Comparison of ENCODE assay signal across 1 cellular context in genomic region chr11:112226062-112226921, GRCh38.
TF ChIP-seq lines count a peak whose summit lies in the region.

TSS of gene PTS (plus strand) at chr11:112226428. CDS start at chr11:112226444, 16 bp downstream.

TF ChIP-seq in HepG2, 621 proteins besides CTCF, POLR2A, EP300 and RAD21 (continued from another document):
- peak; percentile 93 for TF ChIP-seq ZNF784 (CRISPR knock-in tag; IDR thresholded peaks at IDR 0.05; ENCODE audit: borderline replicate concordance)
- 0 out of 2 replicates have a peak, but pooled peaks have one; percentile 53 for TF ChIP-seq ZNF720 (CRISPR knock-in tag; IDR thresholded peaks at IDR 0.05)
- no peak for TF ChIP-seq ZNF557 (CRISPR knock-in tag; IDR thresholded peaks at IDR 0.05)
- TF ChIP-seq AGO1 (IDR thresholded peaks at IDR 0.05; ENCODE audit: low read depth, low read length, poor library complexity, severe bottlenecking), result peak; percentile 50
- TF ChIP-seq FOXP4 (CRISPR knock-in tag; IDR thresholded peaks at IDR 0.05), result peak; percentile 15; the same call in 1 of the 2 replicates
- peak; percentile 63 for TF ChIP-seq NFYC (CRISPR knock-in tag; IDR thresholded peaks at IDR 0.05)
- peak; percentile 57; the same call in 1 of the 2 replicates for TF ChIP-seq ZBTB2 (CRISPR knock-in tag; IDR thresholded peaks at IDR 0.05; ENCODE audit: low read depth)
- TF ChIP-seq ZNF781 (CRISPR knock-in tag; IDR thresholded peaks at IDR 0.05; ENCODE audit: borderline replicate concordance, not compliant biosample characterization), result no peak
- no peak for TF ChIP-seq BATF2 (CRISPR knock-in tag; IDR thresholded peaks at IDR 0.05)
- no peak for TF ChIP-seq SRSF4 (IDR thresholded peaks at IDR 0.05; ENCODE audit: low read depth, low read length, poor library complexity, severe bottlenecking)
- TF ChIP-seq AKNA (CRISPR knock-in tag; IDR thresholded peaks at IDR 0.05; ENCODE audit: borderline replicate concordance), result no peak
- peak; percentile 53; the same call in 1 of the 2 replicates for TF ChIP-seq ZNF33B (CRISPR knock-in tag; IDR thresholded peaks at IDR 0.05)
- no peak for TF ChIP-seq DMTF1 (CRISPR knock-in tag; IDR thresholded peaks at IDR 0.05)
- TF ChIP-seq ZNF207 (IDR thresholded peaks at IDR 0.05; ENCODE audit: borderline replicate concordance), result no peak
- TF ChIP-seq HNF1A (IDR thresholded peaks at IDR 0.05; ENCODE audit: low read depth), result no peak
- peak; percentile 49; the same call in 1 of the 2 replicates for TF ChIP-seq HNF1A (CRISPR knock-in tag; IDR thresholded peaks at IDR 0.05; ENCODE audit: borderline replicate concordance)
- TF ChIP-seq ZSCAN30 (CRISPR knock-in tag; IDR thresholded peaks at IDR 0.05), result no peak
- TF ChIP-seq AHDC1 (CRISPR knock-in tag; IDR thresholded peaks at IDR 0.05; ENCODE audit: borderline replicate concordance), result 0 out of 2 replicates have a peak, but pooled peaks have one; percentile 22
- no peak for TF ChIP-seq MYNN (CRISPR knock-in tag; IDR thresholded peaks at IDR 0.05; ENCODE audit: low read depth)
- TF ChIP-seq ATF1 (CRISPR knock-in tag; IDR thresholded peaks at IDR 0.05), result peak; percentile 51; the same call in 1 of the 2 replicates
- no peak for TF ChIP-seq ZNF292 (CRISPR knock-in tag; IDR thresholded peaks at IDR 0.05; ENCODE audit: borderline replicate concordance, low read depth)
- TF ChIP-seq ELF1 (CRISPR knock-in tag; IDR thresholded peaks at IDR 0.05), result peak; percentile 89
- TF ChIP-seq SP1 (IDR thresholded peaks at IDR 0.05), result no peak
- TF ChIP-seq SP1 (CRISPR knock-in tag; IDR thresholded peaks at IDR 0.05), result peak; percentile 73
